ENCODE assay signal across 1 cellular context in the genomic region with DNA sequence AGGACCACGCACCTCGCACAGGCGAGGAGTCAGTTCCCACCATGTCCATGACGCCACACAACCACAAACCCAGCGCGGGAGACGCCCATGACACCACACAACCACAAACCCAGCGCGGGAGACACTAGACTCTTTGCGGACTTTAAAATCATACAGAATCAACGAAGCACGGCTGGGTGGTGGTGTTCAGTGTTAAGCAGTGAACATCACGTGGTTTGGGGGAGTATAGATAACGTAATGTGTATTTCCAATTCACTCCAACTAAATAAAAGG.
A peak's percentile ranks its signal among the peaks of the same experiment; 100 is the strongest.
TF ChIP-seq lines count a peak whose summit lies in the region.

No MANE protein-coding gene starts in this region.

TF ChIP-seq in K562, 482 proteins besides CTCF, POLR2A, EP300 and RAD21 (continued from another document):
- TF ChIP-seq, protein P1, sequence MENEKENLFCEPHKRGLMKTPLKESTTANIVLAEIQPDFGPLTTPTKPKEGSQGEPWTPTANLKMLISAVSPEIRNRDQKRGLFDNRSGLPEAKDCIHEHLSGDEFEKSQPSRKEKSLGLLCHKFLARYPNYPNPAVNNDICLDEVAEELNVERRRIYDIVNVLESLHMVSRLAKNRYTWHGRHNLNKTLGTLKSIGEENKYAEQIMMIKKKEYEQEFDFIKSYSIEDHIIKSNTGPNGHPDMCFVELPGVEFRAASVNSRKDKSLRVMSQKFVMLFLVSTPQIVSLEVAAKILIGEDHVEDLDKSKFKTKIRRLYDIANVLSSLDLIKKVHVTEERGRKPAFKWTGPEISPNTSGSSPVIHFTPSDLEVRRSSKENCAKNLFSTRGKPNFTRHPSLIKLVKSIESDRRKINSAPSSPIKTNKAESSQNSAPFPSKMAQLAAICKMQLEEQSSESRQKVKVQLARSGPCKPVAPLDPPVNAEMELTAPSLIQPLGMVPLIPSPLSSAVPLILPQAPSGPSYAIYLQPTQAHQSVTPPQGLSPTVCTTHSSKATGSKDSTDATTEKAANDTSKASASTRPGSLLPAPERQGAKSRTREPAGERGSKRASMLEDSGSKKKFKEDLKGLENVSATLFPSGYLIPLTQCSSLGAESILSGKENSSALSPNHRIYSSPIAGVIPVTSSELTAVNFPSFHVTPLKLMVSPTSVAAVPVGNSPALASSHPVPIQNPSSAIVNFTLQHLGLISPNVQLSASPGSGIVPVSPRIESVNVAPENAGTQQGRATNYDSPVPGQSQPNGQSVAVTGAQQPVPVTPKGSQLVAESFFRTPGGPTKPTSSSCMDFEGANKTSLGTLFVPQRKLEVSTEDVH (IDR thresholded peaks at IDR 0.05; ENCODE audit: low read depth, partially characterized antibody), result peak; percentile 57
- TF ChIP-seq RCOR1 (IDR thresholded peaks at IDR 0.05; ENCODE audit: borderline replicate concordance in 1 of 2, low read depth in 2 of 2, low read length in 2 of 2), result 0 out of 4 replicates have a peak, but pooled peaks of 1 of the 2 experiments have one; percentile 7
- TF ChIP-seq, protein P2, sequence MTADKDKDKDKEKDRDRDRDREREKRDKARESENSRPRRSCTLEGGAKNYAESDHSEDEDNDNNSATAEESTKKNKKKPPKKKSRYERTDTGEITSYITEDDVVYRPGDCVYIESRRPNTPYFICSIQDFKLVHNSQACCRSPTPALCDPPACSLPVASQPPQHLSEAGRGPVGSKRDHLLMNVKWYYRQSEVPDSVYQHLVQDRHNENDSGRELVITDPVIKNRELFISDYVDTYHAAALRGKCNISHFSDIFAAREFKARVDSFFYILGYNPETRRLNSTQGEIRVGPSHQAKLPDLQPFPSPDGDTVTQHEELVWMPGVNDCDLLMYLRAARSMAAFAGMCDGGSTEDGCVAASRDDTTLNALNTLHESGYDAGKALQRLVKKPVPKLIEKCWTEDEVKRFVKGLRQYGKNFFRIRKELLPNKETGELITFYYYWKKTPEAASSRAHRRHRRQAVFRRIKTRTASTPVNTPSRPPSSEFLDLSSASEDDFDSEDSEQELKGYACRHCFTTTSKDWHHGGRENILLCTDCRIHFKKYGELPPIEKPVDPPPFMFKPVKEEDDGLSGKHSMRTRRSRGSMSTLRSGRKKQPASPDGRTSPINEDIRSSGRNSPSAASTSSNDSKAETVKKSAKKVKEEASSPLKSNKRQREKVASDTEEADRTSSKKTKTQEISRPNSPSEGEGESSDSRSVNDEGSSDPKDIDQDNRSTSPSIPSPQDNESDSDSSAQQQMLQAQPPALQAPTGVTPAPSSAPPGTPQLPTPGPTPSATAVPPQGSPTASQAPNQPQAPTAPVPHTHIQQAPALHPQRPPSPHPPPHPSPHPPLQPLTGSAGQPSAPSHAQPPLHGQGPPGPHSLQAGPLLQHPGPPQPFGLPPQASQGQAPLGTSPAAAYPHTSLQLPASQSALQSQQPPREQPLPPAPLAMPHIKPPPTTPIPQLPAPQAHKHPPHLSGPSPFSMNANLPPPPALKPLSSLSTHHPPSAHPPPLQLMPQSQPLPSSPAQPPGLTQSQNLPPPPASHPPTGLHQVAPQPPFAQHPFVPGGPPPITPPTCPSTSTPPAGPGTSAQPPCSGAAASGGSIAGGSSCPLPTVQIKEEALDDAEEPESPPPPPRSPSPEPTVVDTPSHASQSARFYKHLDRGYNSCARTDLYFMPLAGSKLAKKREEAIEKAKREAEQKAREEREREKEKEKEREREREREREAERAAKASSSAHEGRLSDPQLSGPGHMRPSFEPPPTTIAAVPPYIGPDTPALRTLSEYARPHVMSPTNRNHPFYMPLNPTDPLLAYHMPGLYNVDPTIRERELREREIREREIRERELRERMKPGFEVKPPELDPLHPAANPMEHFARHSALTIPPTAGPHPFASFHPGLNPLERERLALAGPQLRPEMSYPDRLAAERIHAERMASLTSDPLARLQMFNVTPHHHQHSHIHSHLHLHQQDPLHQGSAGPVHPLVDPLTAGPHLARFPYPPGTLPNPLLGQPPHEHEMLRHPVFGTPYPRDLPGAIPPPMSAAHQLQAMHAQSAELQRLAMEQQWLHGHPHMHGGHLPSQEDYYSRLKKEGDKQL (CRISPR knock-in tag; IDR thresholded peaks at IDR 0.05; ENCODE audit: borderline replicate concordance), result peak; percentile 23; the same call in 1 of the 2 replicates
- TF ChIP-seq, protein P3, sequence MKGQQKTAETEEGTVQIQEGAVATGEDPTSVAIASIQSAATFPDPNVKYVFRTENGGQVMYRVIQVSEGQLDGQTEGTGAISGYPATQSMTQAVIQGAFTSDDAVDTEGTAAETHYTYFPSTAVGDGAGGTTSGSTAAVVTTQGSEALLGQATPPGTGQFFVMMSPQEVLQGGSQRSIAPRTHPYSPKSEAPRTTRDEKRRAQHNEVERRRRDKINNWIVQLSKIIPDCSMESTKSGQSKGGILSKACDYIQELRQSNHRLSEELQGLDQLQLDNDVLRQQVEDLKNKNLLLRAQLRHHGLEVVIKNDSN (CRISPR knock-in tag; IDR thresholded peaks at IDR 0.05), result peak; percentile 81
- TF ChIP-seq GABPB1 (CRISPR knock-in tag; IDR thresholded peaks at IDR 0.05), result peak; percentile 13; the same call in 1 of the 2 replicates
- TF ChIP-seq CHD4 (IDR thresholded peaks at IDR 0.05; ENCODE audit: insufficient read depth, insufficient replicate concordance, low read depth, low read length, poor library complexity, severe bottlenecking), result peak; percentile 29
- 0 out of 2 replicates have a peak, but pooled peaks have one; percentile 7 for TF ChIP-seq CEBPG (CRISPR knock-in tag; IDR thresholded peaks at IDR 0.05)
- TF ChIP-seq CEBPG (tag; conservative IDR thresholded peaks at IDR 0.05 in 1 of 2, IDR thresholded peaks at IDR 0.05 in 1 of 2), result no peak
- TF ChIP-seq YY1 (IDR thresholded peaks at IDR 0.05; ENCODE audit: borderline replicate concordance in 1 of 3, control insufficient read depth in 1 of 3, extremely low read depth in 1 of 3, insufficient read depth in 3 of 3, insufficient read length in 1 of 3, insufficient replicate concordance in 2 of 3, low read depth in 1 of 3, low read length in 2 of 3), result peak in 1 of 3 experiments; percentile 66
- peak; percentile 43; the same call in 1 of the 2 replicates for TF ChIP-seq POLR2G (IDR thresholded peaks at IDR 0.05; ENCODE audit: low read depth, low read length)
- TF ChIP-seq TEAD1 (CRISPR knock-in tag; IDR thresholded peaks at IDR 0.05), result peak in 1 of 2 experiments; percentile 31; a peak in 1 of 4 replicates
- 0 out of 2 replicates have a peak, but pooled peaks have one; percentile 10 for TF ChIP-seq TCFL5 (CRISPR knock-in tag; conservative IDR thresholded peaks at IDR 0.05)
- peak; percentile 59 for TF ChIP-seq JUND (IDR thresholded peaks at IDR 0.05; ENCODE audit: borderline replicate concordance, low read depth, low read length)
- no peak; the same call in 2 of the 3 replicates for TF ChIP-seq JUND (tag; IDR thresholded peaks at IDR 0.05; ENCODE audit: borderline replicate concordance, low read depth, low read length)
- no peak for TF ChIP-seq ZNF23 (CRISPR knock-in tag; IDR thresholded peaks at IDR 0.05)
- TF ChIP-seq ZNF445 (CRISPR knock-in tag; IDR thresholded peaks at IDR 0.05; ENCODE audit: low read depth), result no peak
- TF ChIP-seq, protein P4, sequence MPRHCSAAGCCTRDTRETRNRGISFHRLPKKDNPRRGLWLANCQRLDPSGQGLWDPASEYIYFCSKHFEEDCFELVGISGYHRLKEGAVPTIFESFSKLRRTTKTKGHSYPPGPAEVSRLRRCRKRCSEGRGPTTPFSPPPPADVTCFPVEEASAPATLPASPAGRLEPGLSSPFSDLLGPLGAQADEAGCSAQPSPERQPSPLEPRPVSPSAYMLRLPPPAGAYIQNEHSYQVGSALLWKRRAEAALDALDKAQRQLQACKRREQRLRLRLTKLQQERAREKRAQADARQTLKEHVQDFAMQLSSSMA (CRISPR knock-in tag; IDR thresholded peaks at IDR 0.05), result no peak
